In the genomic region with DNA sequence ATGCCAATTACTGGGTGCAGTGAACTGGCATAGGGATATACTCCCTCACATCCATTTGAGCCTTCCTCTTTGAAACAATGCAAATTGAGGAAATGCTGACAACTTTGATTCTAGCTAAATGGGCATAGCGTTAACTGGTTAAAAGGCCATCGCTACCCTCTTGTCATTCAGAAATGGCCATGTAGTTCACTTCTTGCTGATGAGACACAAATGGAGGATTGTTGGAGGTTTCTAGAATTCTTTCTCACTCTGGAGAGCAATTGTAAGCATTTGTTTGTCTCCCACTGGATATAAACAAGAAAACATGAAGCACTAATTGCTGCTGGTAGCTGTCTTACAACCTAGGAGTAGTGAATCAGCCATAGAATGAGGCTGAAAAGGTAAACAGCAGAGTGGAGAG, we compare ENCODE assay signal across 29 cellular contexts.
"Had no signal": no experiment of that assay in that cellular context is flagged by ENCODE, and none has a peak within 500 bp of the region (broad histone marks: within the 10 kb centered on the region; RNA-seq: fewer than 3 reads in every experiment).

No MANE protein-coding gene starts in this region.

- H3K9me3 ChIP-seq: ovary, psoas muscle, thoracic aorta, thyroid gland, tibial nerve, upper lobe of left lung, vagina had no signal

- H3K79me2 ChIP-seq: parathyroid adenoma had no signal

- H3K4me3 Mint-ChIP-seq: natural killer cell; nephron; neural progenitor cell; stimulated activated memory B cell treated with anti-CD40 and anti-IgM and Interleukin-4, amounts not matched to agents 10 μg/mL and 1 μg/mL and 100 μg/mL, for 72 hours; stimulated activated naive CD8-positive, alpha-beta T cell treated with anti-CD3 and anti-CD28 coated beads, Interleukin-15, amount 100 ng/mL, for 72 hours had no signal

- H3K4me3 ChIP-seq: neural progenitor cell, ovary, psoas muscle, skin epidermis, smooth muscle cell, spleen, thoracic aorta, thyroid gland, tibial nerve, upper lobe of left lung, vagina had no signal

- FAIRE-seq: urothelium cell line had no signal

- H3K27me3 ChIP-seq: neural progenitor cell, ovary, spleen, thyroid gland, tibial nerve, upper lobe of left lung, vagina had no signal

- H3K9me3 Mint-ChIP-seq: natural killer cell; stimulated activated memory B cell treated with anti-CD40 and anti-IgM and Interleukin-4, amounts not matched to agents 10 μg/mL and 1 μg/mL and 100 μg/mL, for 72 hours had no signal

- DNase-seq: natural killer cell; occipital lobe; ovary; posterior cingulate gyrus; psoas muscle; right cardiac atrium; spleen; stimulated activated CD4-positive, alpha-beta T cell treated with anti-CD3 and anti-CD28 coated beads, Interleukin-12 subunit alpha, Interleukin-12 subunit beta, amount 100 ng/mL, for 4 hours; stimulated activated CD4-positive, alpha-beta T cell treated with anti-CD3 and anti-CD28 coated beads, Interleukin-1b, Interleukin-23, amount 100 ng/mL, for 48 hours; stimulated activated CD4-positive, alpha-beta T cell treated with anti-CD3 and anti-CD28 coated beads, Interleukin-4, amount 100 ng/mL, for 1 hour; stimulated activated CD4-positive, alpha-beta T cell treated with anti-CD3 and anti-CD28 coated beads, Interleukin-4, amount 100 ng/mL, for 4 hours; stimulated activated CD8-positive, alpha-beta memory T cell treated with anti-CD3 and anti-CD28 coated beads, Interleukin-4, amount 100 ng/mL, for 48 hours; stimulated activated naive CD4-positive, alpha-beta T cell; stimulated activated naive CD8-positive, alpha-beta T cell treated with anti-CD3 and anti-CD28 coated beads, Interleukin-15, amount 100 ng/mL, for 72 hours; stimulated activated naive CD8-positive, alpha-beta T cell treated with anti-CD3 and anti-CD28 coated beads, Interleukin-15, Interleukin-2, amounts not matched to agents 100 U/mL and 50 U/mL, for 24 hours; thyroid gland; upper lobe of left lung had no signal

- H3K27ac ChIP-seq: neural progenitor cell, ovary, parathyroid adenoma, psoas muscle, skin epidermis, spleen, thoracic aorta, thyroid gland, tibial nerve, upper lobe of left lung, vagina had no signal

- H3K4me1 ChIP-seq: neural progenitor cell, parathyroid adenoma, psoas muscle, spleen, tibial nerve, upper lobe of left lung, vagina had no signal

- H2AFZ ChIP-seq: neural progenitor cell, parathyroid adenoma had no signal

- H3K9ac ChIP-seq: neural progenitor cell, parathyroid adenoma had no signal

- H3K36me3 ChIP-seq: ovary had no signal

- ATAC-seq: natural killer cell; right cardiac atrium; sciatic nerve; stimulated activated memory B cell treated with anti-CD40 and anti-IgM and Interleukin-4, amounts not matched to agents 10 μg/mL and 1 μg/mL and 100 μg/mL, for 72 hours; stimulated activated naive CD8-positive, alpha-beta T cell treated with anti-CD3 and anti-CD28 coated beads, Interleukin-15, amount 100 ng/mL, for 72 hours; stimulated activated naive CD8-positive, alpha-beta T cell treated with anti-CD3 and anti-CD28 coated beads, Interleukin-15, Interleukin-2, amounts not matched to agents 100 U/mL and 50 U/mL, for 24 hours had no signal

- H3K4me1 Mint-ChIP-seq: natural killer cell; nephron; stimulated activated memory B cell treated with anti-CD40 and anti-IgM and Interleukin-4, amounts not matched to agents 10 μg/mL and 1 μg/mL and 100 μg/mL, for 72 hours; stimulated activated naive CD8-positive, alpha-beta T cell treated with anti-CD3 and anti-CD28 coated beads, Interleukin-15, amount 100 ng/mL, for 72 hours had no signal

- H3K4me2 ChIP-seq: neural progenitor cell, smooth muscle cell had no signal

- H3K27ac Mint-ChIP-seq: natural killer cell; nephron; neural progenitor cell; progenitor cell of endocrine pancreas; stimulated activated memory B cell treated with anti-CD40 and anti-IgM and Interleukin-4, amounts not matched to agents 10 μg/mL and 1 μg/mL and 100 μg/mL, for 72 hours; stimulated activated naive CD8-positive, alpha-beta T cell treated with anti-CD3 and anti-CD28 coated beads, Interleukin-15, amount 100 ng/mL, for 72 hours had no signal

- H3K27me3 Mint-ChIP-seq: progenitor cell of endocrine pancreas; stimulated activated memory B cell treated with anti-CD40 and anti-IgM and Interleukin-4, amounts not matched to agents 10 μg/mL and 1 μg/mL and 100 μg/mL, for 72 hours; stimulated activated naive CD8-positive, alpha-beta T cell treated with anti-CD3 and anti-CD28 coated beads, Interleukin-15, amount 100 ng/mL, for 72 hours had no signal
